In the genomic region with DNA sequence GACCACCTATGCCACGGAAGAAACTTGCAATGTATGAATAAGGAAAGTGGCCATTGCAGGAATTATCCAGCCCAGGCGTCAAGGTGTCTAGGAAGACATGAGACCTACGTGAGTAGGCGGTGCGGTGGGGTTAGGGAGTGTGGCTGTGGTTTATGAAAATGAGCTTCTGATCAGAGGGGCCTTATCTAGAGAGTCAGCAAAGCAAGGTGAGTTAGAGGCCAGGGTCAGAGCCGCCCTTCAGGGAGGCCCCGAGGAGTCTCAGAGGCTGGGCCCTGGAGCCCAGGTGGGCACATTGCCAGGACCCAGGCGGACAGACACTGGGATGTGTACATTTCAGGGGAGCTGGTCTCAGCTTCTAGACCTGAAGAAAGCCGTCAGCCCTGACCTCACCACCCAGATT, we compare ENCODE assay signal across 21 cellular contexts. TPM values are rescaled to one million over a fixed set of nuclear protein-coding genes. Genes with fewer than 3 reads are reported as not detected.
DNase-seq lines count a peak whose midpoint lies in the region; ATAC-seq, FAIRE-seq and TF ChIP-seq lines count a peak whose summit lies in the region.
"Had no signal": no experiment of that assay in that cellular context is flagged by ENCODE, and none has a peak within 500 bp of the region (broad histone marks: within the 10 kb centered on the region; RNA-seq: fewer than 3 reads in every experiment).

No MANE protein-coding gene starts in this region.

- in situ Hi-C loops in IMR-90 (cut with MboI; ENCODE audit: low sequenced_read_pairs) = no loop called here
- in situ Hi-C loops in HepG2 (cut with HindIII; ENCODE audit: extremely low pct_ligation_motif_present, low pct_unique_long_range_greater_than_20kb) = no loop called here

- H3K18ac ChIP-seq in IMR-90 (ENCODE audit: low read depth, low read length) = no peak overlapping the region

- H3K4me1 Mint-ChIP-seq in activated CD4-positive, alpha-beta memory T cell treated with anti-CD3 and anti-CD28 coated beads for 36 hours (ENCODE audit: low read depth) = no peaks in the 10 kb centered on the region

- no peak for TF ChIP-seq POLR2A in IMR-90 (IDR thresholded peaks at IDR 0.05; ENCODE audit: low read depth, low read length)
- TF ChIP-seq POLR2A in HepG2 (IDR thresholded peaks at IDR 0.05; ENCODE audit: insufficient read depth in 1 of 2, low read depth in 2 of 2, low read length in 2 of 2) = no peak

- H3K9me3 ChIP-seq in IMR-90 (ENCODE audit: control insufficient read depth, insufficient read depth, low read length) (no peaks in the 10 kb centered on the region), HepG2 (ENCODE audit: low read length) (no peaks in the 10 kb centered on the region), aorta (ENCODE audit: control insufficient read depth, low read length) (no peaks in the 10 kb centered on the region)
- H3K9me3 ChIP-seq: BLaER1, HAP-1, MG63 had no signal

- no peaks in the 10 kb centered on the region for H3K27me3 ChIP-seq in IMR-90 (ENCODE audit: control insufficient read depth, insufficient read depth, low read length)
- peaks cover 0 to 4% of the 10 kb centered on the region in 2 experiments; a peak in 1 of 5 replicates for H3K27me3 ChIP-seq in HepG2 (ENCODE audit: control insufficient read depth in 1 of 2, insufficient read depth in 2 of 2, low read length in 2 of 2)
- H3K27me3 ChIP-seq in aorta (ENCODE audit: control insufficient read depth in 1 of 2, insufficient read depth in 2 of 2, low read length in 1 of 2) = no peaks in the 10 kb centered on the region
- H3K27me3 ChIP-seq: BLaER1, MG63 had no signal

- H3K4me3 ChIP-seq in IMR-90 (ENCODE audit: insufficient read depth, low read depth, low read length) = no peak overlapping the region
- peak overlapping the region in 1 of 3 experiments; percentile 30; a peak in 1 of 6 replicates for H3K4me3 ChIP-seq in HepG2 (replicated peaks in 1 of 3; ENCODE audit: insufficient read depth in 1 of 3, low read depth in 2 of 3, low read length in 3 of 3)
- H3K4me3 ChIP-seq in aorta (ENCODE audit: low read length in 2 of 2) = no peak overlapping the region
- H3K4me3 ChIP-seq: BLaER1, HAP-1, MG63, SK-N-MC had no signal

- H3K79me2 ChIP-seq in HepG2 (ENCODE audit: insufficient read depth, low read length) = no peaks in the 10 kb centered on the region

- no peak for ATAC-seq in Right ventricle myocardium superior (ENCODE audit: poor library complexity)
- ATAC-seq in IMR-90 (ENCODE audit: low read depth) = no peak
- ATAC-seq in HepG2 = no peak
- ATAC-seq in aorta (ENCODE audit: low FRiP score) = no peak
- ATAC-seq: CD8-positive, alpha-beta T cell had no signal

- H4K8ac ChIP-seq in IMR-90 (ENCODE audit: low read depth in 2 of 2, low read length in 2 of 2) = no peak overlapping the region

- H4K91ac ChIP-seq in IMR-90 (ENCODE audit: insufficient read depth, low read depth, low read length) = no peak overlapping the region

- CTCF ChIA-PET in IMR-90 (lab: Yijun Ruan, JAX) (no interaction called here), HepG2 (lab: Yijun Ruan, JAX; ENCODE audit: low intra/inter-chr PET ratio, low total read pairs) (no interaction called here), HEK293T (lab: Yijun Ruan, JAX) (no interaction called here)
- CTCF ChIA-PET in activated CD4-positive, alpha-beta memory T cell treated with anti-CD3 and anti-CD28 coated beads for 36 hours (lab: Charles Lee) = no interaction called here

- WGBS in IMR-90 (ENCODE audit: extremely low coverage in 2 of 2, insufficient read length in 1 of 2), 2 experiments = no CpG with 5 or more reads among the region's 9 CpGs
- WGBS in HepG2 (ENCODE audit: low lambda C conversion rate) = 5% methylated on average over 9 of the region's 9 CpGs
- 95 to 96% methylated on average over 9 of the region's 9 CpGs for WGBS in aorta, 2 donors

- H3K4me1 ChIP-seq in IMR-90 (ENCODE audit: control insufficient read depth, insufficient read depth, low read length) = peaks cover 10% of the 10 kb centered on the region
- peaks cover 52% of the 10 kb centered on the region for H3K4me1 ChIP-seq in HepG2 (ENCODE audit: insufficient read depth, low read length)
- no peaks in the 10 kb centered on the region for H3K4me1 ChIP-seq in aorta (ENCODE audit: control insufficient read depth in 1 of 2, insufficient read depth in 2 of 2, low read length in 2 of 2)
- H3K4me1 ChIP-seq: HAP-1 had no signal

- H2BK20ac ChIP-seq in IMR-90 (ENCODE audit: low read depth, low read length) = 0 out of 2 replicates have a peak overlapping the region, but pooled peaks have one; percentile 6

- H2AK5ac ChIP-seq in IMR-90 (ENCODE audit: low read depth, low read length) = no peak overlapping the region

- H3K27ac ChIP-seq in IMR-90 (ENCODE audit: insufficient read depth, low read length) (no peak overlapping the region), HepG2 (ENCODE audit: extremely low read length, insufficient read depth, low read length) (no peak overlapping the region), aorta (ENCODE audit: low read depth in 1 of 2, low read length in 2 of 2) (no peak overlapping the region)
- H3K27ac ChIP-seq: BLaER1, SK-N-MC had no signal

- H3K4ac ChIP-seq in IMR-90 (ENCODE audit: low read depth, low read length) = no peak overlapping the region

- no peaks in the 10 kb centered on the region for H3K9me3 Mint-ChIP-seq in activated CD4-positive, alpha-beta memory T cell treated with anti-CD3 and anti-CD28 coated beads for 36 hours
- H3K9me3 Mint-ChIP-seq: CD8-positive, alpha-beta T cell had no signal

- TF ChIP-seq RAD21 in IMR-90 (IDR thresholded peaks at IDR 0.05; ENCODE audit: low read length) = no peak
- no peak for TF ChIP-seq RAD21 in HepG2 (CRISPR knock-in tag; IDR thresholded peaks at IDR 0.05)

- intact Hi-C loops in Right ventricle myocardium superior (cut with DNase I) = no loop called here
- intact Hi-C loops in cardiac septum (cut with DNase I) = no loop called here
- intact Hi-C loops in IMR-90 (cut with micrococcal nuclease) = no loop called here
- intact Hi-C loops in HepG2 (cut with micrococcal nuclease; ENCODE audit: unreplicated experiment) = loop anchor here (2.0 kb wide), 1 partner anchor 29 kb away; no protein-coding TSS in a partner anchor
- intact Hi-C loops in aorta (cut with DNase I) = no loop called here
- intact Hi-C loops in activated CD4-positive, alpha-beta memory T cell treated with anti-CD3 and anti-CD28 coated beads for 36 hours (cut with micrococcal nuclease) = no loop called here

- no peak overlapping the region for H3K4me3 Mint-ChIP-seq in activated CD4-positive, alpha-beta memory T cell treated with anti-CD3 and anti-CD28 coated beads for 36 hours
- H3K4me3 Mint-ChIP-seq: CD8-positive, alpha-beta T cell had no signal

- no peak for FAIRE-seq in HepG2 (lab: Jason Lieb, UNC)
- FAIRE-seq: D721Med had no signal

- no peak overlapping the region for H3K23ac ChIP-seq in IMR-90 (ENCODE audit: low read depth, low read length)

- H3K4me2 ChIP-seq in IMR-90 (ENCODE audit: low read depth, low read length) (no peak overlapping the region), HepG2 (ENCODE audit: low read depth, low read length) (peak overlapping the region; percentile 85; the same call in 1 of the 2 replicates)
- H3K4me2 ChIP-seq: BLaER1 had no signal

- no peak overlapping the region for H4K5ac ChIP-seq in IMR-90 (ENCODE audit: low read depth, low read length)

- POLR2A ChIA-PET in IMR-90 (lab: Charles Lee; ENCODE audit: unreplicated experiment) = no interaction called here
- POLR2A ChIA-PET in HepG2 (lab: Yijun Ruan, JAX) = interaction anchor here (1.1 kb wide), 1 partner anchor 29 kb away, joined by 4 read pairs; no protein-coding TSS in a partner anchor
- POLR2A ChIA-PET in activated CD4-positive, alpha-beta memory T cell treated with anti-CD3 and anti-CD28 coated beads for 36 hours (lab: Charles Lee) = no interaction called here
- POLR2A ChIA-PET in HEK293T (lab: Yijun Ruan, JAX) = no interaction called here

- H3K79me1 ChIP-seq in IMR-90 (ENCODE audit: low read depth in 1 of 2, low read length in 2 of 2) = no peaks in the 10 kb centered on the region

- TF ChIP-seq EP300 in HepG2 (IDR thresholded peaks at IDR 0.05; ENCODE audit: low read depth in 2 of 2, low read length in 2 of 2) (no peak), HepG2 (CRISPR knock-in tag; IDR thresholded peaks at IDR 0.05; ENCODE audit: borderline replicate concordance) (no peak)

- BruUV-seq in IMR-90 (replicated peaks; lab: Mats Ljungman, UMichigan) (no TSS peak), HepG2 (replicated peaks; lab: Mats Ljungman, UMichigan) (no TSS peak)

- no peaks in the 10 kb centered on the region for H3K36me3 ChIP-seq in IMR-90 (ENCODE audit: control insufficient read depth, insufficient read depth, low read length)
- H3K36me3 ChIP-seq in HepG2 (replicated peaks in 1 of 2; ENCODE audit: control insufficient read depth in 1 of 2, insufficient read depth in 2 of 2, low read length in 2 of 2) = no peaks in the 10 kb centered on the region
- H3K36me3 ChIP-seq in aorta (ENCODE audit: control insufficient read depth in 1 of 2, insufficient read depth in 2 of 2, low read length in 1 of 2) = no peaks in the 10 kb centered on the region
- H3K36me3 ChIP-seq: BLaER1, HAP-1, MG63 had no signal

- H2BK5ac ChIP-seq in IMR-90 (ENCODE audit: low read depth, low read length, poor library complexity, severe bottlenecking) = no peak overlapping the region

- H3K27me3 Mint-ChIP-seq in activated CD4-positive, alpha-beta memory T cell treated with anti-CD3 and anti-CD28 coated beads for 36 hours = peaks cover 4% of the 10 kb centered on the region

- no peaks in the 10 kb centered on the region for H4K20me1 ChIP-seq in IMR-90 (ENCODE audit: insufficient read depth, low read length)
- no peaks in the 10 kb centered on the region for H4K20me1 ChIP-seq in HepG2 (ENCODE audit: insufficient read depth, low read length)
- H4K20me1 ChIP-seq: BLaER1 had no signal

- H2BK120ac ChIP-seq in IMR-90 (ENCODE audit: low read depth, low read length) = no peak overlapping the region

- TF ChIP-seq CTCF in IMR-90 (conservative IDR thresholded peaks at IDR 0.05; ENCODE audit: low read depth, low read length) (no peak), HepG2 (CRISPR knock-in tag; IDR thresholded peaks at IDR 0.05) (no peak)

- H3K9me1 ChIP-seq in IMR-90 (ENCODE audit: insufficient read depth, low read length) = no peaks in the 10 kb centered on the region

- DNase-seq in Right ventricle myocardium superior = peak; percentile 35
- no peak for DNase-seq in cardiac septum (ENCODE audit: low spot score)
- no peak for DNase-seq in IMR-90
- peak; percentile 46 for DNase-seq in HepG2 (ENCODE audit: low spot score)
- DNase-seq in aorta = peak; percentile 40 to 67
- DNase-seq in activated CD4-positive, alpha-beta memory T cell treated with anti-CD3 and anti-CD28 coated beads for 36 hours = no peak
- no peak for DNase-seq in HEK293T (ENCODE audit: extremely low spot score)
- DNase-seq in NCI-H345 (lab: John Stamatoyannopoulos, UW) = no peak
- DNase-seq: DMS79, Karpas-422, MG63, NCI-H1092, NCI-H2081 treated with DMSO at 0.1 percent for 48 hours, NCI-H524 had no signal

- H3K14ac ChIP-seq in IMR-90 (replicated peaks; ENCODE audit: low read depth, low read length) = no peak overlapping the region

- H3K27ac Mint-ChIP-seq in activated CD4-positive, alpha-beta memory T cell treated with anti-CD3 and anti-CD28 coated beads for 36 hours = no peak overlapping the region
- H3K27ac Mint-ChIP-seq: CD8-positive, alpha-beta T cell had no signal

- dilution Hi-C loops in IMR-90 (cut with HindIII; ENCODE audit: low sequenced_read_pairs, unreplicated experiment) = no loop called here

- H2BK15ac ChIP-seq in IMR-90 (ENCODE audit: low read depth, low read length) = no peak overlapping the region

- H3K56ac ChIP-seq in IMR-90 (ENCODE audit: extremely low read depth, insufficient read depth, low read length) = no peak overlapping the region

- H3K36me3 Mint-ChIP-seq in activated CD4-positive, alpha-beta memory T cell treated with anti-CD3 and anti-CD28 coated beads for 36 hours = no peaks in the 10 kb centered on the region
- H3K36me3 Mint-ChIP-seq: CD8-positive, alpha-beta T cell had no signal

- no peak overlapping the region for H2AK9ac ChIP-seq in IMR-90 (replicated peaks; ENCODE audit: low read depth, low read length, poor library complexity)

- no peak overlapping the region for H3K9ac ChIP-seq in IMR-90 (ENCODE audit: low read depth, low read length)
- no peak overlapping the region for H3K9ac ChIP-seq in HepG2 (ENCODE audit: insufficient read depth, low read depth, low read length)
- H3K9ac ChIP-seq: BLaER1 had no signal

- H2AFZ ChIP-seq in IMR-90 (replicated peaks; ENCODE audit: low read length, poor library complexity) = no peak overlapping the region
- no peak overlapping the region for H2AFZ ChIP-seq in HepG2 (ENCODE audit: low read length)

RNA-seq across cellular contexts. Expression of a gene that starts 13.8 kb away (rescaled TPM):
- total RNA-seq in Right ventricle myocardium superior = 0.22 TPM
- 0.19 TPM for total RNA-seq in cardiac septum
- not detected in 2 replicates for total RNA-seq in IMR-90 (2012; rRNA removed)
- polyA plus RNA-seq in IMR-90 (2012; rRNA removed) = not detected in 2 replicates
- not detected in 2 replicates for polyA plus RNA-seq in IMR-90 (2012; cell fraction: cytosol; rRNA removed)
- polyA plus RNA-seq in IMR-90 (2012; cell fraction: nucleus; rRNA removed; ENCODE audit: low replicate concordance) = not detected in 2 replicates
- total RNA-seq in HepG2 (2016; rRNA removed; fragmentation: Illumina TruSeq; extraction: Trizol) = 0.14 and 0.58 TPM in 2 replicates
- 0.10 and 0.18 TPM in 2 replicates for total RNA-seq in HepG2 (2016; cell fraction: cytosol; rRNA removed; fragmentation: Illumina TruSeq; extraction: Trizol; ENCODE audit: low read depth)
- total RNA-seq in HepG2 (2016; cell fraction: insoluble cytoplasmic fraction; rRNA removed; fragmentation: Illumina TruSeq; extraction: Trizol) = 0.09 and 0.74 TPM in 2 replicates
- total RNA-seq in HepG2 (2016; cell fraction: membrane; rRNA removed; fragmentation: Illumina TruSeq; extraction: Trizol) = 0.17 and 0.31 TPM in 2 replicates
- 0.47 and 1.4 TPM in 2 replicates for total RNA-seq in HepG2 (2016; cell fraction: nucleus; rRNA removed; fragmentation: Illumina TruSeq; extraction: Trizol)
- polyA plus RNA-seq in HepG2 (2011; rRNA removed) = 0.13 and 0.26 TPM in 2 replicates
- polyA plus RNA-seq in HepG2 (2011; cell fraction: cytosol; rRNA removed) = 0.11 TPM in 1 of 2 replicates, not detected in the other
- 0.31 and 1.3 TPM in 2 replicates for polyA plus RNA-seq in HepG2 (2011; cell fraction: nucleus; rRNA removed)
- 0.04 TPM in 1 of 2 replicates, not detected in the other for polyA plus RNA-seq in HepG2 (2012)
- 0.09 and 0.12 TPM in 2 replicates for polyA plus RNA-seq in HepG2 (2016; cell fraction: cytosol; fragmentation: Illumina TruSeq; extraction: Trizol; ENCODE audit: low read depth)
- 0.21 and 0.39 TPM in 2 replicates for polyA plus RNA-seq in HepG2 (2016; cell fraction: insoluble cytoplasmic fraction; fragmentation: Illumina TruSeq; extraction: Trizol; ENCODE audit: low read depth)
- 0.22 TPM in 2 replicates for polyA plus RNA-seq in HepG2 (2016; cell fraction: membrane; fragmentation: Illumina TruSeq; extraction: Trizol; ENCODE audit: low read depth)
- polyA plus RNA-seq in HepG2 (2016; cell fraction: nucleus; fragmentation: Illumina TruSeq; extraction: Trizol; ENCODE audit: insufficient read depth, low read depth) = 1.7 and 3.1 TPM in 2 replicates
- 0.16 TPM in 1 of 2 replicates, not detected in the other for polyA minus RNA-seq in HepG2 (2011; rRNA and poly(A)+ RNA removed; ENCODE audit: low replicate concordance)
- polyA minus RNA-seq in HepG2 (2011; cell fraction: cytosol; rRNA and poly(A)+ RNA removed) = not detected in 2 replicates
- polyA minus RNA-seq in HepG2 (2011; cell fraction: nucleus; rRNA and poly(A)+ RNA removed) = 0.12 and 0.39 TPM in 2 replicates
- not detected for total RNA-seq in aorta
- not detected for polyA plus RNA-seq in aorta
- total RNA-seq in activated CD4-positive, alpha-beta memory T cell treated with anti-CD3 and anti-CD28 coated beads for 36 hours = not detected
- total RNA-seq: A172; CD8-positive, alpha-beta T cell; G401 had no signal

Comparison
In these comparisons a context has a peak if more than half of its experiments do, and no peak if none do; other contexts are left out.
1. DNase-seq: peak in Right ventricle myocardium superior (single experiment), HepG2 (single experiment) and aorta (2 of 2); none in cardiac septum (single experiment), IMR-90 (single experiment), activated CD4-positive, alpha-beta memory T cell treated with anti-CD3 and anti-CD28 coated beads for 36 hours (single experiment), HEK293T (single experiment) and NCI-H345 (single experiment).